ENCODE assay signal across 10 cellular contexts in genomic region chr20:38084425-38084951, GRCh38. TPM values are rescaled to one million over a fixed set of nuclear protein-coding genes. Genes with fewer than 3 reads are reported as not detected.
DNase-seq lines count a peak whose midpoint lies in the region; TF ChIP-seq lines count a peak whose summit lies in the region.
"Had no signal": no experiment of that assay in that cellular context is flagged by ENCODE, and none has a peak within 500 bp of the region (broad histone marks: within the 10 kb centered on the region; RNA-seq: fewer than 3 reads in every experiment).

No MANE protein-coding gene starts in this region.

- H3K4me1 ChIP-seq in ascending aorta (peaks cover 12 to 17% of the 10 kb centered on the region in 2 donors), right atrium auricular region (peaks cover 0 to 35% of the 10 kb centered on the region in 2 donors), rectal smooth muscle tissue (ENCODE audit: control insufficient read depth, insufficient read depth, low read length) (peaks cover 33% of the 10 kb centered on the region)

- H3K4me3 ChIP-seq in ascending aorta (peak overlapping the region in 1 of 2 donors; percentile 24), right atrium auricular region (peak overlapping the region; percentile 0 to 9), rectal smooth muscle tissue (ENCODE audit: low read length) (no peak overlapping the region)

- H3K9me3 ChIP-seq in ascending aorta (no peaks in the 10 kb centered on the region), right atrium auricular region (no peaks in the 10 kb centered on the region)

- intact Hi-C loops in ascending aorta (cut with DNase I): no loop called here

- DNase-seq in GM03348 (ENCODE audit: low spot score): peak; percentile 29
- no peak for DNase-seq in ascending aorta (ENCODE audit: low spot score in 2 of 2)
- DNase-seq in right atrium auricular region (ENCODE audit: low spot score): no peak
- DNase-seq in hippocampal formation (lab: John Stamatoyannopoulos, UW): no peak
- no peak for DNase-seq in DMS153 (lab: John Stamatoyannopoulos, UW)
- no peak for DNase-seq in DMS53 treated with DMSO at 0.1 percent for 48 hours (lab: John Stamatoyannopoulos, UW; ENCODE audit: unreplicated experiment)
- DNase-seq in NCI-H446 treated with DMSO at 0.1 percent for 48 hours (lab: John Stamatoyannopoulos, UW): no peak
- DNase-seq: NCI-H446, T-helper 2 cell had no signal

- H3K27ac ChIP-seq in ascending aorta (peak overlapping the region; percentile 70 to 72), right atrium auricular region (peak overlapping the region; percentile 84), rectal smooth muscle tissue (ENCODE audit: low read depth, low read length) (peak overlapping the region; percentile 89)

- TF ChIP-seq CTCF in ascending aorta (IDR thresholded peaks at IDR 0.05) (no peak), right atrium auricular region (IDR thresholded peaks at IDR 0.05) (no peak)

- H3K9ac ChIP-seq in rectal smooth muscle tissue (ENCODE audit: low read length): no peak overlapping the region

- H3K27me3 ChIP-seq in ascending aorta (no peaks in the 10 kb centered on the region), right atrium auricular region (no peaks in the 10 kb centered on the region), rectal smooth muscle tissue (ENCODE audit: control insufficient read depth, insufficient read depth, low read length) (no peaks in the 10 kb centered on the region)

- peaks cover 18 to 43% of the 10 kb centered on the region in 2 donors for H3K36me3 ChIP-seq in ascending aorta
- H3K36me3 ChIP-seq in right atrium auricular region: peaks cover 22% of the 10 kb centered on the region
- H3K36me3 ChIP-seq in rectal smooth muscle tissue (ENCODE audit: control insufficient read depth, insufficient read depth, low read length): peaks cover 8% of the 10 kb centered on the region

RNA-seq across cellular contexts. Expression of gene RPRD1B, which starts 50.9 kb away (rescaled TPM):
- total RNA-seq in ascending aorta (16.4 TPM), right atrium auricular region (10 to 100 TPM; 60.1 to 75.8 TPM)

RNA-seq across cellular contexts. Expression of gene TTI1, which starts 51.2 kb away (rescaled TPM):
- total RNA-seq in ascending aorta (18.0 TPM), right atrium auricular region (10 to 100 TPM; 10.8 to 11.5 TPM)
